In genomic region chr4:56513517-56513916, GRCh38 we compare ENCODE assay signal across 1 cellular context.
A peak's percentile ranks its signal among the peaks of the same experiment; 100 is the strongest.
TF ChIP-seq lines count a peak whose summit lies in the region.

No MANE protein-coding gene starts in this region.

TF ChIP-seq in K562, 482 proteins besides CTCF, POLR2A, EP300 and RAD21 (continued from another document and continues in another):
- 0 out of 2 replicates have a peak, but pooled peaks have one; percentile 19 for TF ChIP-seq ARID3A (IDR thresholded peaks at IDR 0.05; ENCODE audit: borderline replicate concordance, low read depth, low read length)
- TF ChIP-seq YY1 (IDR thresholded peaks at IDR 0.05; ENCODE audit: borderline replicate concordance in 1 of 3, control insufficient read depth in 1 of 3, extremely low read depth in 1 of 3, insufficient read depth in 3 of 3, insufficient read length in 1 of 3, insufficient replicate concordance in 2 of 3, low read depth in 1 of 3, low read length in 2 of 3) = no peak
- TF ChIP-seq MEIS2 (IDR thresholded peaks at IDR 0.05; ENCODE audit: partially characterized antibody) = peak; percentile 88
- TF ChIP-seq KDM1A (IDR thresholded peaks at IDR 0.05) = peak in 1 of 2 experiments; percentile 41; a peak in 1 of 4 replicates
- TF ChIP-seq ZNF184 (CRISPR knock-in tag; IDR thresholded peaks at IDR 0.05) = no peak
- no peak for TF ChIP-seq CHD1 (IDR thresholded peaks at IDR 0.05; ENCODE audit: low read length)
- peak; percentile 33; the same call in 1 of the 2 replicates for TF ChIP-seq HDAC2 (IDR thresholded peaks at IDR 0.05)
- TF ChIP-seq CBFA2T3 (IDR thresholded peaks at IDR 0.05) = peak; percentile 89
- TF ChIP-seq TOE1 (IDR thresholded peaks at IDR 0.05; ENCODE audit: borderline replicate concordance) = no peak
- TF ChIP-seq TOE1 (CRISPR knock-in tag; IDR thresholded peaks at IDR 0.05; ENCODE audit: borderline replicate concordance, low read depth) = no peak
- peak; percentile 82 for TF ChIP-seq TCF3 (CRISPR knock-in tag; IDR thresholded peaks at IDR 0.05)
- TF ChIP-seq ELK1 (CRISPR knock-in tag; IDR thresholded peaks at IDR 0.05) = no peak
- 0 out of 2 replicates have a peak, but pooled peaks have one; percentile 37 for TF ChIP-seq MBD2 (IDR thresholded peaks at IDR 0.05; ENCODE audit: borderline replicate concordance, low read depth)
- peak; percentile 79 for TF ChIP-seq CBFA2T2 (conservative IDR thresholded peaks at IDR 0.05)
- TF ChIP-seq, protein P1, sequence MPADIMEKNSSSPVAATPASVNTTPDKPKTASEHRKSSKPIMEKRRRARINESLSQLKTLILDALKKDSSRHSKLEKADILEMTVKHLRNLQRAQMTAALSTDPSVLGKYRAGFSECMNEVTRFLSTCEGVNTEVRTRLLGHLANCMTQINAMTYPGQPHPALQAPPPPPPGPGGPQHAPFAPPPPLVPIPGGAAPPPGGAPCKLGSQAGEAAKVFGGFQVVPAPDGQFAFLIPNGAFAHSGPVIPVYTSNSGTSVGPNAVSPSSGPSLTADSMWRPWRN (IDR thresholded peaks at IDR 0.05; ENCODE audit: low read depth) = peak; percentile 30; the same call in 1 of the 2 replicates
- TF ChIP-seq, protein P2, sequence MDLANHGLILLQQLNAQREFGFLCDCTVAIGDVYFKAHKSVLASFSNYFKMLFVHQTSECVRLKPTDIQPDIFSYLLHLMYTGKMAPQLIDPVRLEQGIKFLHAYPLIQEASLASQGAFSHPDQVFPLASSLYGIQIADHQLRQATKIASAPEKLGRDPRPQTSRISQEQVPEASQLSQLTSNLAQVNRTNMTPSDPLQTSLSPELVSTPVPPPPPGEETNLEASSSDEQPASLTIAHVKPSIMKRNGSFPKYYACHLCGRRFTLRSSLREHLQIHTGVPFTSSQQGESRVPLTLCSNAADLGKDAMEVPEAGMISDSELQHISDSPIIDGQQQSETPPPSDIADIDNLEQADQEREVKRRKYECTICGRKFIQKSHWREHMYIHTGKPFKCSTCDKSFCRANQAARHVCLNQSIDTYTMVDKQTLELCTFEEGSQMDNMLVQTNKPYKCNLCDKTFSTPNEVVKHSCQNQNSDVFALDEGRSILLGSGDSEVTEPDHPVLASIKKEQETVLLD (IDR thresholded peaks at IDR 0.05) = 0 out of 2 replicates have a peak, but pooled peaks have one; percentile 49
- no peak for TF ChIP-seq DMBX1 (CRISPR knock-in tag; IDR thresholded peaks at IDR 0.05; ENCODE audit: borderline replicate concordance)
- TF ChIP-seq LCOR (CRISPR knock-in tag; IDR thresholded peaks at IDR 0.05) = no peak
- TF ChIP-seq FOXM1 (IDR thresholded peaks at IDR 0.05; ENCODE audit: low read depth) = peak; percentile 47; the same call in 1 of the 2 replicates
- TF ChIP-seq FOXM1 (CRISPR knock-in tag; IDR thresholded peaks at IDR 0.05; ENCODE audit: low read depth) = no peak
- TF ChIP-seq, protein P3, sequence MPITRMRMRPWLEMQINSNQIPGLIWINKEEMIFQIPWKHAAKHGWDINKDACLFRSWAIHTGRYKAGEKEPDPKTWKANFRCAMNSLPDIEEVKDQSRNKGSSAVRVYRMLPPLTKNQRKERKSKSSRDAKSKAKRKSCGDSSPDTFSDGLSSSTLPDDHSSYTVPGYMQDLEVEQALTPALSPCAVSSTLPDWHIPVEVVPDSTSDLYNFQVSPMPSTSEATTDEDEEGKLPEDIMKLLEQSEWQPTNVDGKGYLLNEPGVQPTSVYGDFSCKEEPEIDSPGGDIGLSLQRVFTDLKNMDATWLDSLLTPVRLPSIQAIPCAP (CRISPR knock-in tag; IDR thresholded peaks at IDR 0.05; ENCODE audit: borderline replicate concordance) = no peak
- TF ChIP-seq, protein P4, sequence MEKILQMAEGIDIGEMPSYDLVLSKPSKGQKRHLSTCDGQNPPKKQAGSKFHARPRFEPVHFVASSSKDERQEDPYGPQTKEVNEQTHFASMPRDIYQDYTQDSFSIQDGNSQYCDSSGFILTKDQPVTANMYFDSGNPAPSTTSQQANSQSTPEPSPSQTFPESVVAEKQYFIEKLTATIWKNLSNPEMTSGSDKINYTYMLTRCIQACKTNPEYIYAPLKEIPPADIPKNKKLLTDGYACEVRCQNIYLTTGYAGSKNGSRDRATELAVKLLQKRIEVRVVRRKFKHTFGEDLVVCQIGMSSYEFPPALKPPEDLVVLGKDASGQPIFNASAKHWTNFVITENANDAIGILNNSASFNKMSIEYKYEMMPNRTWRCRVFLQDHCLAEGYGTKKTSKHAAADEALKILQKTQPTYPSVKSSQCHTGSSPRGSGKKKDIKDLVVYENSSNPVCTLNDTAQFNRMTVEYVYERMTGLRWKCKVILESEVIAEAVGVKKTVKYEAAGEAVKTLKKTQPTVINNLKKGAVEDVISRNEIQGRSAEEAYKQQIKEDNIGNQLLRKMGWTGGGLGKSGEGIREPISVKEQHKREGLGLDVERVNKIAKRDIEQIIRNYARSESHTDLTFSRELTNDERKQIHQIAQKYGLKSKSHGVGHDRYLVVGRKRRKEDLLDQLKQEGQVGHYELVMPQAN (IDR thresholded peaks at IDR 0.05; ENCODE audit: borderline replicate concordance) = no peak
- TF ChIP-seq TSC22D4 (tag; IDR thresholded peaks at IDR 0.05) = no peak
- no peak for TF ChIP-seq XRCC4 (IDR thresholded peaks at IDR 0.05; ENCODE audit: extremely low read depth, insufficient read depth, insufficient read length)
- TF ChIP-seq ZSCAN32 (CRISPR knock-in tag; IDR thresholded peaks at IDR 0.05) = no peak
- no peak for TF ChIP-seq ZNF449 (CRISPR knock-in tag; IDR thresholded peaks at IDR 0.05)
- peak; percentile 93 for TF ChIP-seq ARID1B (IDR thresholded peaks at IDR 0.05)
- TF ChIP-seq, protein P5, sequence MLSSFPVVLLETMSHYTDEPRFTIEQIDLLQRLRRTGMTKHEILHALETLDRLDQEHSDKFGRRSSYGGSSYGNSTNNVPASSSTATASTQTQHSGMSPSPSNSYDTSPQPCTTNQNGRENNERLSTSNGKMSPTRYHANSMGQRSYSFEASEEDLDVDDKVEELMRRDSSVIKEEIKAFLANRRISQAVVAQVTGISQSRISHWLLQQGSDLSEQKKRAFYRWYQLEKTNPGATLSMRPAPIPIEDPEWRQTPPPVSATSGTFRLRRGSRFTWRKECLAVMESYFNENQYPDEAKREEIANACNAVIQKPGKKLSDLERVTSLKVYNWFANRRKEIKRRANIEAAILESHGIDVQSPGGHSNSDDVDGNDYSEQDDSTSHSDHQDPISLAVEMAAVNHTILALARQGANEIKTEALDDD (IDR thresholded peaks at IDR 0.05) = peak; percentile 85
- TF ChIP-seq ELF4 (CRISPR knock-in tag; IDR thresholded peaks at IDR 0.05) = no peak
- TF ChIP-seq FOSL1 (tag; conservative IDR thresholded peaks at IDR 0.05) = peak; percentile 35; the same call in 1 of the 2 replicates
- TF ChIP-seq, protein P6, sequence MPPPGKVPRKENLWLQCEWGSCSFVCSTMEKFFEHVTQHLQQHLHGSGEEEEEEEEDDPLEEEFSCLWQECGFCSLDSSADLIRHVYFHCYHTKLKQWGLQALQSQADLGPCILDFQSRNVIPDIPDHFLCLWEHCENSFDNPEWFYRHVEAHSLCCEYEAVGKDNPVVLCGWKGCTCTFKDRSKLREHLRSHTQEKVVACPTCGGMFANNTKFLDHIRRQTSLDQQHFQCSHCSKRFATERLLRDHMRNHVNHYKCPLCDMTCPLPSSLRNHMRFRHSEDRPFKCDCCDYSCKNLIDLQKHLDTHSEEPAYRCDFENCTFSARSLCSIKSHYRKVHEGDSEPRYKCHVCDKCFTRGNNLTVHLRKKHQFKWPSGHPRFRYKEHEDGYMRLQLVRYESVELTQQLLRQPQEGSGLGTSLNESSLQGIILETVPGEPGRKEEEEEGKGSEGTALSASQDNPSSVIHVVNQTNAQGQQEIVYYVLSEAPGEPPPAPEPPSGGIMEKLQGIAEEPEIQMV (tag; conservative IDR thresholded peaks at IDR 0.05; ENCODE audit: low read depth) = no peak
- no peak for TF ChIP-seq BRD4 (IDR thresholded peaks at IDR 0.05)
- TF ChIP-seq PHB2 (IDR thresholded peaks at IDR 0.05; ENCODE audit: low read depth) = no peak
- no peak for TF ChIP-seq PRPF4 (IDR thresholded peaks at IDR 0.05; ENCODE audit: insufficient read depth, low read depth, low read length, poor library complexity, severe bottlenecking)
- TF ChIP-seq ATF6 (CRISPR knock-in tag; IDR thresholded peaks at IDR 0.05) = no peak
- peak; percentile 67 for TF ChIP-seq PBX2 (CRISPR knock-in tag; IDR thresholded peaks at IDR 0.05; ENCODE audit: low read depth)
- peak; percentile 73 for TF ChIP-seq PBX2 (tag; conservative IDR thresholded peaks at IDR 0.05; ENCODE audit: low read depth)
- no peak for TF ChIP-seq RBM14 (IDR thresholded peaks at IDR 0.05; ENCODE audit: borderline replicate concordance, insufficient read depth, low read depth, low read length)
- TF ChIP-seq, protein P7, sequence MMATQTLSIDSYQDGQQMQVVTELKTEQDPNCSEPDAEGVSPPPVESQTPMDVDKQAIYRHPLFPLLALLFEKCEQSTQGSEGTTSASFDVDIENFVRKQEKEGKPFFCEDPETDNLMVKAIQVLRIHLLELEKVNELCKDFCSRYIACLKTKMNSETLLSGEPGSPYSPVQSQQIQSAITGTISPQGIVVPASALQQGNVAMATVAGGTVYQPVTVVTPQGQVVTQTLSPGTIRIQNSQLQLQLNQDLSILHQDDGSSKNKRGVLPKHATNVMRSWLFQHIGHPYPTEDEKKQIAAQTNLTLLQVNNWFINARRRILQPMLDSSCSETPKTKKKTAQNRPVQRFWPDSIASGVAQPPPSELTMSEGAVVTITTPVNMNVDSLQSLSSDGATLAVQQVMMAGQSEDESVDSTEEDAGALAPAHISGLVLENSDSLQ (IDR thresholded peaks at IDR 0.05) = peak; percentile 92
- no peak for TF ChIP-seq RNF2 (IDR thresholded peaks at IDR 0.05)
- no peak for TF ChIP-seq ZNF311 (CRISPR knock-in tag; IDR thresholded peaks at IDR 0.05)
- no peak for TF ChIP-seq ARHGAP35 (IDR thresholded peaks at IDR 0.05; ENCODE audit: partially characterized antibody)
- TF ChIP-seq KLF16 (IDR thresholded peaks at IDR 0.05) = peak; percentile 57; the same call in 1 of the 2 replicates
- TF ChIP-seq ZNF41 (CRISPR knock-in tag; conservative IDR thresholded peaks at IDR 0.05) = no peak
- TF ChIP-seq ZNF253 (CRISPR knock-in tag; conservative IDR thresholded peaks at IDR 0.05) = no peak
- peak; percentile 83 for TF ChIP-seq NCOR1 (IDR thresholded peaks at IDR 0.05)
- no peak; a peak in 1 of 4 replicates for TF ChIP-seq TBL1XR1 (IDR thresholded peaks at IDR 0.05; ENCODE audit: low read length in 2 of 2)
- TF ChIP-seq RBM25 (IDR thresholded peaks at IDR 0.05; ENCODE audit: low read depth, low read length, severe bottlenecking) = no peak
